Comparison of ENCODE assay signal across 8 cellular contexts in the genomic region with DNA sequence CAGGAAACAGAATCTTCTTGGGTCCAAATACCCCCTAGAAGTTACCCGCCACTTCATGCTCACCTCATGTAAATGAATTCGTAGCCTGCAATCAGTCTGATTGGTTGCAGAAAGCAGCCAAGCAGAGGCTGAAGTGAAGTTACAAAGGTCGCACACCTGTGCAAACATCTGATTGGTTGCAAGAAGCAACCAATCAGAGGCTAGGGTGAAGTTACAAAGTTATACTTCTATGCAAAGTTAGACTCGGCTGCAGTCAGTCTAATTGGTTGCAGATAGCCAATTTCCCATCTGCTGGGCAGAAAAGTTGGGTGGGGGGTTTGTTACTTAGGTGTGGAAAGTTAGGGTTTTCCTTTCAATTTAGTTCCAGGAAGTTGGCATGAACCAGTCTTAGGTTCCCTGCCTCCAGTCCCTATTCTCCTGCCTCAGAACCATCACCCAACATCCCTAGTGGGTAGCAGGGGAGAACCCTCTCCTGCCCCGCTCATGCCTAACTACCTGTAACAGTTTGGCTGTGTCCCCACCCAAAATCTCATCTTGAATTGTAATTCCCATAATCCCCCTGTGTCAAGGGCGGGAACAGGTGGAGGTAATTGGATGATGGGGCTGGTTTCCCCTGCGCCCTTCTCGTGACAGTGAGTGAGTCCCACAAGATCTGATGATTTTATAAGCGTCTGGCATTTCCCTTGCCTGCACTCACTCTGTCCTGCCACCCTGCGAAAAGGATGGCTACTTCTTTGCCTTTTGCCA. TPM values are rescaled to one million over a fixed set of nuclear protein-coding genes. Genes with fewer than 3 reads are reported as not detected.
DNase-seq lines count a peak whose midpoint lies in the region; ATAC-seq and TF ChIP-seq lines count a peak whose summit lies in the region.

No MANE protein-coding gene starts in this region.

- H3K9ac ChIP-seq in mammary epithelial cell (ENCODE audit: insufficient read depth, low read length) (no peak overlapping the region), mesenchymal stem cell (ENCODE audit: low read length) (peak overlapping the region; percentile 97)

- no TSS peak for BruUV-seq in mammary epithelial cell (replicated peaks; lab: Mats Ljungman, UMichigan)

- ATAC-seq in left cardiac atrium (no peak), HG02798 (IDR thresholded peaks at IDR 0.05; ENCODE audit: poor library complexity, unreplicated experiment) (no peak), HG02610 (IDR thresholded peaks at IDR 0.05; ENCODE audit: unreplicated experiment) (no peak), mucosa of descending colon (no peak)

- H3K14ac ChIP-seq in mesenchymal stem cell (ENCODE audit: low read length in 2 of 2): no peak overlapping the region

- peak overlapping the region in 1 of 2 experiments; percentile 21 for H3K23ac ChIP-seq in mesenchymal stem cell (ENCODE audit: low read length in 2 of 2)

- H3K27me3 ChIP-seq in cardiac muscle cell: no peaks in the 10 kb centered on the region
- H3K27me3 ChIP-seq in mammary epithelial cell (ENCODE audit: insufficient read depth, low read length): no peaks in the 10 kb centered on the region
- no peaks in the 10 kb centered on the region for H3K27me3 ChIP-seq in mesenchymal stem cell (ENCODE audit: control insufficient read depth in 1 of 2, insufficient read depth in 1 of 2, low read length in 2 of 2)
- no peaks in the 10 kb centered on the region for H3K27me3 ChIP-seq in uterus

- peak overlapping the region; percentile 91 for H4K91ac ChIP-seq in mesenchymal stem cell (ENCODE audit: low read length)

- TF ChIP-seq POLR2A in uterus (IDR thresholded peaks at IDR 0.05): no peak

- no peaks in the 10 kb centered on the region for H4K20me1 ChIP-seq in mammary epithelial cell (ENCODE audit: insufficient read depth, low read length)

- H3K4me1 ChIP-seq in cardiac muscle cell (ENCODE audit: low read depth) (no peaks in the 10 kb centered on the region), mammary epithelial cell (ENCODE audit: insufficient read depth, low read length) (peaks cover 20% of the 10 kb centered on the region), mesenchymal stem cell (ENCODE audit: control insufficient read depth, insufficient read depth, low read depth, low read length) (peaks cover 8% of the 10 kb centered on the region), uterus (no peaks in the 10 kb centered on the region), mucosa of descending colon (ENCODE audit: low read depth) (no peaks in the 10 kb centered on the region)

- DNase-seq in cardiac muscle cell (ENCODE audit: low read depth in 1 of 2, low spot score in 1 of 2) (no peak), left cardiac atrium (no peak), mammary epithelial cell (no peak), mesenchymal stem cell (no peak), uterus (peak in 1 of 2 donors; percentile 21), mucosa of descending colon (no peak)

- H3K4ac ChIP-seq in mesenchymal stem cell (ENCODE audit: low read depth in 1 of 2, low read length in 2 of 2): peak overlapping the region; percentile 84 to 91

- H2AFZ ChIP-seq in mammary epithelial cell (ENCODE audit: low read depth, low read length): peak overlapping the region; percentile 92
- peak overlapping the region; percentile 60 for H2AFZ ChIP-seq in mesenchymal stem cell (ENCODE audit: low read depth, low read length)

- H3K9me3 ChIP-seq in cardiac muscle cell (ENCODE audit: low read depth): no peaks in the 10 kb centered on the region
- no peaks in the 10 kb centered on the region for H3K9me3 ChIP-seq in mammary epithelial cell (replicated peaks; ENCODE audit: insufficient read depth, low read length)
- no peaks in the 10 kb centered on the region for H3K9me3 ChIP-seq in mesenchymal stem cell (ENCODE audit: control insufficient read depth, low read length)
- no peaks in the 10 kb centered on the region for H3K9me3 ChIP-seq in uterus
- no peaks in the 10 kb centered on the region for H3K9me3 ChIP-seq in mucosa of descending colon

- CTCF ChIA-PET in mammary epithelial cell (lab: Charles Lee; ENCODE audit: low non-redundant PET): no interaction called here

- peak overlapping the region; percentile 97 to 98 for H3K18ac ChIP-seq in mesenchymal stem cell (ENCODE audit: low read depth in 1 of 2, low read length in 2 of 2)

- peaks cover 3% of the 10 kb centered on the region for H3K79me1 ChIP-seq in mesenchymal stem cell (replicated peaks; ENCODE audit: low read length, poor library complexity, severe bottlenecking)

- H2BK5ac ChIP-seq in mesenchymal stem cell (ENCODE audit: low read depth, low read length, poor library complexity, severe bottlenecking): no peak overlapping the region

- TF ChIP-seq CTCF in cardiac muscle cell (IDR thresholded peaks at IDR 0.05; ENCODE audit: low read depth, low read length): no peak
- no peak for TF ChIP-seq CTCF in mammary epithelial cell (conservative IDR thresholded peaks at IDR 0.05 in 1 of 2, IDR thresholded peaks at IDR 0.05 in 1 of 2; ENCODE audit: extremely low read depth in 1 of 2, insufficient read depth in 1 of 2, low read depth in 1 of 2, low read length in 2 of 2)
- no peak for TF ChIP-seq CTCF in uterus (IDR thresholded peaks at IDR 0.05)
- no peak for TF ChIP-seq CTCF in mucosa of descending colon (IDR thresholded peaks at IDR 0.05)

- H3K4me2 ChIP-seq in mammary epithelial cell (ENCODE audit: insufficient read depth, low read depth, low read length) (peak overlapping the region; percentile 95), mesenchymal stem cell (ENCODE audit: low read length, poor library complexity, severe bottlenecking) (peak overlapping the region; percentile 78)

- peak overlapping the region; percentile 74 for H2AK5ac ChIP-seq in mesenchymal stem cell (ENCODE audit: low read length, severe bottlenecking)

- H2BK12ac ChIP-seq in mesenchymal stem cell (ENCODE audit: low read length in 2 of 2): peak overlapping the region; percentile 67 to 84

- H2BK15ac ChIP-seq in mesenchymal stem cell (ENCODE audit: low read depth, poor library complexity, severe bottlenecking): no peak overlapping the region

- peaks cover 44% of the 10 kb centered on the region for H3K79me2 ChIP-seq in mammary epithelial cell (ENCODE audit: insufficient read depth, low read length)

- peak overlapping the region; percentile 92 for H4K8ac ChIP-seq in mesenchymal stem cell (ENCODE audit: low read length)

- intact Hi-C loops in left cardiac atrium (cut with DNase I): loop anchor here in 1 of 2 donors (2.0 kb wide), 1 partner anchor 66 kb away; no protein-coding TSS in a partner anchor
- intact Hi-C loops in mammary epithelial cell (cut with micrococcal nuclease): loop anchor here (1.0 to 10.0 kb wide), 3 partner anchors 30 to 396 kb away; no protein-coding TSS in a partner anchor
- intact Hi-C loops in uterus (cut with DNase I; ENCODE audit: low total_unique reads): loop anchor here (5.0 kb wide), 1 partner anchor 64 kb away; no protein-coding TSS in a partner anchor
- intact Hi-C loops in mucosa of descending colon (cut with DNase I, micrococcal nuclease): loop anchor here (5.0 kb wide), 1 partner anchor 64 kb away; no protein-coding TSS in a partner anchor

- peak overlapping the region; percentile 59 for H3K4me3 ChIP-seq in cardiac muscle cell
- peak overlapping the region in 1 of 3 experiments; percentile 96 for H3K4me3 ChIP-seq in mammary epithelial cell (replicated peaks in 1 of 3; ENCODE audit: insufficient read depth in 1 of 3, low read depth in 2 of 3, low read length in 3 of 3)
- H3K4me3 ChIP-seq in mesenchymal stem cell (ENCODE audit: insufficient read depth in 1 of 2, low read depth in 1 of 2, low read length in 2 of 2): peak overlapping the region in 1 of 2 experiments; percentile 86
- H3K4me3 ChIP-seq in uterus: peak overlapping the region; percentile 66 to 75
- no peak overlapping the region for H3K4me3 ChIP-seq in mucosa of descending colon

- in situ Hi-C loops in mammary epithelial cell (cut with MboI; ENCODE audit: low sequenced_read_pairs in 2 of 2): loop anchor here in 1 of 2 donors (5.0 kb wide), 1 partner anchor 64 kb away; no protein-coding TSS in a partner anchor

- H3K36me3 ChIP-seq in cardiac muscle cell (no peaks in the 10 kb centered on the region), mammary epithelial cell (ENCODE audit: insufficient read depth, low read length) (no peaks in the 10 kb centered on the region), mesenchymal stem cell (ENCODE audit: control insufficient read depth in 1 of 2, insufficient read depth in 2 of 2, low read depth in 1 of 2, low read length in 2 of 2) (peaks cover 0 to 3% of the 10 kb centered on the region in 2 experiments), uterus (no peaks in the 10 kb centered on the region), mucosa of descending colon (ENCODE audit: low read depth) (no peaks in the 10 kb centered on the region)

- H2BK120ac ChIP-seq in mesenchymal stem cell (ENCODE audit: low read depth, low read length): no peak overlapping the region

- WGBS in mammary epithelial cell (ENCODE audit: low coverage, missing lambda C conversion rate): 97% methylated on average over 8 of the region's 10 CpGs
- 62% methylated on average over 9 of the region's 10 CpGs for WGBS in mesenchymal stem cell

- dilution Hi-C loops in mammary epithelial cell (cut with HindIII; ENCODE audit: low sequenced_read_pairs): no loop called here

- H3K27ac ChIP-seq in cardiac muscle cell: peak overlapping the region; percentile 90
- no peak overlapping the region for H3K27ac ChIP-seq in mammary epithelial cell (ENCODE audit: insufficient read depth, low read depth, low read length)
- H3K27ac ChIP-seq in mesenchymal stem cell (ENCODE audit: low read length, poor library complexity, severe bottlenecking): peak overlapping the region; percentile 98
- peak overlapping the region; percentile 95 to 96 for H3K27ac ChIP-seq in uterus

RNA-seq across cellular contexts. Expression of gene RUSC2, which starts 1.2 kb away (rescaled TPM):
- 18.7 and 25.3 TPM in 2 replicates for total RNA-seq in cardiac muscle cell
- polyA plus RNA-seq in cardiac muscle cell: 13.8 and 18.7 TPM in 2 replicates
- total RNA-seq in left cardiac atrium: 10 to 100 TPM; 32.2 to 43.0 TPM
- 10 to 100 TPM; 27.3 to 30.0 TPM for total RNA-seq in mammary epithelial cell
- polyA plus RNA-seq in mammary epithelial cell: 8.6 TPM
- 14.2 TPM for polyA minus RNA-seq in mammary epithelial cell
- 13.1 TPM for polyA plus RNA-seq in mesenchymal stem cell (2013, experiment 1 of 2)
- polyA plus RNA-seq in mesenchymal stem cell (2013, experiment 2 of 2): 12.6 TPM
- 10 to 100 TPM in 3 of 4 donors, 1 to 10 TPM in 1; 10.0 to 60.2 (median 16.8) TPM for total RNA-seq in uterus
- total RNA-seq in mucosa of descending colon: 10 to 100 TPM in 1 of 3 donors, 1 to 10 TPM in 2; 1.6 to 60.5 (median 6.6) TPM
